ENCODE assay signal across 23 cellular contexts in genomic region chr14:99670361-99671229, GRCh38. TPM values are rescaled to one million over a fixed set of nuclear protein-coding genes. Genes with fewer than 3 reads are reported as not detected.
DNase-seq lines count a peak whose midpoint lies in the region; ATAC-seq, FAIRE-seq and TF ChIP-seq lines count a peak whose summit lies in the region.
"Had no signal": no experiment of that assay in that cellular context is flagged by ENCODE, and none has a peak within 500 bp of the region (broad histone marks: within the 10 kb centered on the region; RNA-seq: fewer than 3 reads in every experiment).

No MANE protein-coding gene starts in this region.

- H3K4me3 Mint-ChIP-seq in HFFc6 = peak overlapping the region; percentile 38; the same call in 1 of the 2 replicates
- no peak overlapping the region for H3K4me3 Mint-ChIP-seq in chondrocyte (ENCODE audit: unreplicated experiment)
- H3K4me3 Mint-ChIP-seq in T-helper 2 cell treated with Interferon-gamma antibody and Interleukin-4, amounts not matched to agents 5 μg/mL and 100 μg/mL, for 36 hours = no peak overlapping the region
- H3K4me3 Mint-ChIP-seq: activated CD4-positive, alpha-beta memory T cell treated with anti-CD3 and anti-CD28 coated beads for 36 hours; activated naive CD4-positive, alpha-beta T cell treated with anti-CD3 and anti-CD28 coated beads for 36 hours; activated T-cell treated with anti-CD3 and anti-CD28 coated beads, Interleukin-2, amount 50 U/mL, for 24 hours; CD4-positive, CD25-positive, alpha-beta regulatory T cell had no signal

- H3K4me1 Mint-ChIP-seq in HFFc6 (ENCODE audit: low read depth) (peaks cover 28% of the 10 kb centered on the region), chondrocyte (ENCODE audit: low read depth) (peaks cover 7% of the 10 kb centered on the region)
- H3K4me1 Mint-ChIP-seq in T-helper 2 cell treated with Interferon-gamma antibody and Interleukin-4, amounts not matched to agents 5 μg/mL and 100 μg/mL, for 36 hours (ENCODE audit: low read depth) = peaks cover 3% of the 10 kb centered on the region

- WGBS in A549 (ENCODE audit: missing lambda C conversion rate) = 87% methylated on average over 14 of the region's 14 CpGs

- H3K9me3 ChIP-seq in A549 (no peaks in the 10 kb centered on the region), kidney (ENCODE audit: control insufficient read depth in 1 of 2, low read length in 2 of 2) (no peaks in the 10 kb centered on the region)
- H3K9me3 ChIP-seq: gastrocnemius medialis, mucosa of descending colon, right atrium auricular region had no signal

- H3K27ac Mint-ChIP-seq in HFFc6 = peak overlapping the region; percentile 84
- no peak overlapping the region for H3K27ac Mint-ChIP-seq in chondrocyte (ENCODE audit: unreplicated experiment)
- H3K27ac Mint-ChIP-seq in T-helper 2 cell treated with Interferon-gamma antibody and Interleukin-4, amounts not matched to agents 5 μg/mL and 100 μg/mL, for 36 hours = no peak overlapping the region
- H3K27ac Mint-ChIP-seq: activated CD4-positive, alpha-beta memory T cell treated with anti-CD3 and anti-CD28 coated beads for 36 hours; activated naive CD4-positive, alpha-beta T cell treated with anti-CD3 and anti-CD28 coated beads for 36 hours; activated T-cell treated with anti-CD3 and anti-CD28 coated beads, Interleukin-2, amount 50 U/mL, for 24 hours; CD4-positive, CD25-positive, alpha-beta regulatory T cell had no signal

- no peak overlapping the region for H3K4me3 ChIP-seq in A549
- no peak overlapping the region for H3K4me3 ChIP-seq in kidney (ENCODE audit: low read length in 2 of 2)
- H3K4me3 ChIP-seq: gastrocnemius medialis, mucosa of descending colon, right atrium auricular region had no signal

- TF ChIP-seq EP300 in A549 (IDR thresholded peaks at IDR 0.05) = no peak

- no peak for FAIRE-seq in A549 (lab: Jason Lieb, UNC)
- no peak for FAIRE-seq in kidney (lab: Jason Lieb, UNC)
- no peak for FAIRE-seq in frontal cortex (lab: Jason Lieb, UNC)
- FAIRE-seq: endometrium had no signal

- H3K27ac ChIP-seq in A549 = peak overlapping the region; percentile 41 to 73; a peak in 5 of 6 replicates
- no peak overlapping the region for H3K27ac ChIP-seq in kidney (ENCODE audit: low read depth in 2 of 2, low read length in 2 of 2)
- H3K27ac ChIP-seq: gastrocnemius medialis, right atrium auricular region, WERI-Rb-1 had no signal

- TF ChIP-seq CTCF in A549 (IDR thresholded peaks at IDR 0.05) (no peak), HFFc6 (IDR thresholded peaks at IDR 0.05) (no peak), chondrocyte (IDR thresholded peaks at IDR 0.05) (no peak), kidney (IDR thresholded peaks at IDR 0.05; ENCODE audit: borderline replicate concordance, extremely low read depth, insufficient read depth) (no peak)

- no peak for TF ChIP-seq RAD21 in A549 (conservative IDR thresholded peaks at IDR 0.05 in 1 of 2, IDR thresholded peaks at IDR 0.05 in 1 of 2)

- CTCF ChIA-PET in A549 (lab: Yijun Ruan, JAX) = interaction anchor here (2.5 to 4.9 kb wide), 2 partner anchors 10 to 13 kb away, joined by 7 to 42 read pairs; partner anchors contain the start of gene CYP46A1

- H3K9me3 Mint-ChIP-seq in HFFc6 (no peaks in the 10 kb centered on the region), chondrocyte (ENCODE audit: low read depth) (no peaks in the 10 kb centered on the region)
- H3K9me3 Mint-ChIP-seq in T-helper 2 cell treated with Interferon-gamma antibody and Interleukin-4, amounts not matched to agents 5 μg/mL and 100 μg/mL, for 36 hours = no peaks in the 10 kb centered on the region
- H3K9me3 Mint-ChIP-seq: activated CD4-positive, alpha-beta memory T cell treated with anti-CD3 and anti-CD28 coated beads for 36 hours; activated naive CD4-positive, alpha-beta T cell treated with anti-CD3 and anti-CD28 coated beads for 36 hours; activated T-cell treated with anti-CD3 and anti-CD28 coated beads, Interleukin-2, amount 50 U/mL, for 24 hours; CD4-positive, CD25-positive, alpha-beta regulatory T cell had no signal

- no peak for TF ChIP-seq POLR2A in A549 (IDR thresholded peaks at IDR 0.05; ENCODE audit: low read length)

- DNase-seq in A549 (ENCODE audit: low read depth in 1 of 2, low spot score in 1 of 2) (no peak), HFFc6 (no peak), chondrocyte (ENCODE audit: low spot score) (peak; percentile 17), kidney (peak; percentile 8), left ventricle myocardium superior (no peak), frontal cortex (ENCODE audit: low spot score in 2 of 2) (no peak), HT-29 (ENCODE audit: low spot score) (no peak)
- DNase-seq in T-helper 2 cell treated with Interferon-gamma antibody and Interleukin-4, amounts not matched to agents 5 μg/mL and 100 μg/mL, for 36 hours (ENCODE audit: low spot score) = no peak
- DNase-seq: ACHN; activated CD4-positive, alpha-beta memory T cell treated with anti-CD3 and anti-CD28 coated beads for 36 hours; activated naive CD4-positive, alpha-beta T cell treated with anti-CD3 and anti-CD28 coated beads for 36 hours; activated T-cell treated with anti-CD3 and anti-CD28 coated beads, Interleukin-2, amount 50 U/mL, for 24 hours; CD4-positive, CD25-positive, alpha-beta regulatory T cell; gastrocnemius medialis; Karpas-422; mucosa of descending colon; NCI-H526 treated with DMSO at 0.1 percent for 48 hours; occipital lobe; stimulated activated CD4-positive, alpha-beta T cell treated with anti-CD3 and anti-CD28 coated beads, Interleukin-15, amount 100 ng/mL, for 24 hours; WERI-Rb-1 had no signal

- H3K4me1 ChIP-seq in A549 = peaks cover 17% of the 10 kb centered on the region; the same call in 2 of the 3 replicates
- peaks cover 4 to 8% of the 10 kb centered on the region in 2 donors for H3K4me1 ChIP-seq in kidney (ENCODE audit: control insufficient read depth in 1 of 2, insufficient read depth in 1 of 2, low read depth in 1 of 2, low read length in 2 of 2)
- H3K4me1 ChIP-seq: gastrocnemius medialis, right atrium auricular region had no signal

- no peak overlapping the region for H3K9ac ChIP-seq in kidney (ENCODE audit: low read length in 2 of 2)

- POLR2A ChIA-PET in A549 (lab: Yijun Ruan, JAX) = no interaction called here

- peaks cover 6% of the 10 kb centered on the region for H3K27me3 Mint-ChIP-seq in HFFc6 (ENCODE audit: insufficient read depth)
- H3K27me3 Mint-ChIP-seq in chondrocyte (ENCODE audit: low read depth) = no peaks in the 10 kb centered on the region
- no peaks in the 10 kb centered on the region for H3K27me3 Mint-ChIP-seq in T-helper 2 cell treated with Interferon-gamma antibody and Interleukin-4, amounts not matched to agents 5 μg/mL and 100 μg/mL, for 36 hours (ENCODE audit: low read depth)

- ATAC-seq in A549 (no peak), left ventricle myocardium superior (no peak)
- ATAC-seq: gastrocnemius medialis, mucosa of descending colon had no signal

- intact Hi-C loops in kidney (cut with DNase I) = no loop called here
- intact Hi-C loops in left ventricle myocardium superior (cut with micrococcal nuclease) = no loop called here

- H3K36me3 Mint-ChIP-seq in HFFc6 (ENCODE audit: low read depth) = no peaks in the 10 kb centered on the region
- peaks cover 4% of the 10 kb centered on the region for H3K36me3 Mint-ChIP-seq in chondrocyte (ENCODE audit: low read depth)
- no peaks in the 10 kb centered on the region for H3K36me3 Mint-ChIP-seq in T-helper 2 cell treated with Interferon-gamma antibody and Interleukin-4, amounts not matched to agents 5 μg/mL and 100 μg/mL, for 36 hours (ENCODE audit: low read depth)
- H3K36me3 Mint-ChIP-seq: activated CD4-positive, alpha-beta memory T cell treated with anti-CD3 and anti-CD28 coated beads for 36 hours; CD4-positive, CD25-positive, alpha-beta regulatory T cell had no signal

- no peak overlapping the region for H3K4me2 ChIP-seq in A549

- H3K36me3 ChIP-seq in kidney (ENCODE audit: control insufficient read depth in 1 of 2, insufficient read depth in 2 of 2, low read length in 2 of 2) = no peaks in the 10 kb centered on the region
- H3K36me3 ChIP-seq: gastrocnemius medialis, right atrium auricular region, WERI-Rb-1 had no signal

TF ChIP-seq in A549, 52 proteins besides CTCF, POLR2A, EP300 and RAD21:
- TF ChIP-seq MAFK (IDR thresholded peaks at IDR 0.05; ENCODE audit: partially characterized antibody) (peak; percentile 96), TFCP2L1 (CRISPR knock-in tag; IDR thresholded peaks at IDR 0.05) (no peak), NFE2L2 (conservative IDR thresholded peaks at IDR 0.05; ENCODE audit: low read length) (peak; percentile 90)
TF ChIP-seq in A549: peak in this region for 2.

RNA-seq across cellular contexts. Expression of gene CYP46A1, which starts 13.5 kb away (rescaled TPM):
- 0.06 and 0.09 TPM in 2 replicates for polyA plus RNA-seq in A549 (2011; rRNA removed)
- polyA plus RNA-seq in A549 (2012; cell fraction: cytosol; rRNA removed) = 0.07 and 0.08 TPM in 2 replicates
- 0.22 and 0.65 TPM in 2 replicates for polyA plus RNA-seq in A549 (2012; cell fraction: nucleus; rRNA removed)
- 0.12 to 0.13 TPM (median 0.13 TPM) in 3 replicates for polyA plus RNA-seq in A549 (2017; fragmentation: RNase III; extraction: RNeasy Plus Mini Kit Qiagen cat#74134 plus additional on column Dnase treatment)
- 0.15 and 0.41 TPM in 2 replicates for polyA minus RNA-seq in A549 (2011; rRNA and poly(A)+ RNA removed)
- total RNA-seq in HFFc6 (2021; fragmentation: NEBNext Ultra II Directional; extraction: Animal tissue kit (Norgen Biotek cat#: 25700)) = under 1 TPM; 0.28 to 0.62 (median 0.49) TPM
- 0.72 to 2.8 TPM (median 1.2 TPM) in 3 replicates for total RNA-seq in chondrocyte
- total RNA-seq in kidney = 0.82 TPM
- polyA plus RNA-seq in kidney (ENCODE audit: insufficient read depth, low read depth, low replicate concordance) = 2.5 TPM
- total RNA-seq in left ventricle myocardium superior = 3.0 TPM
- 4.5 TPM for total RNA-seq in frontal cortex
- total RNA-seq in HT-29 (2014; rRNA removed; shearing (Covaris generic)) = not detected in 2 replicates
- total RNA-seq: CD4-positive, CD25-positive, alpha-beta regulatory T cell; T-helper 1 cell treated with Interleukin-12 subunit alpha and Interleukin-12 subunit beta and Interleukin-4 antibody, amounts not matched to agents 30 ng/mL and 1 ng/mL, for 36 hours had no signal
- polyA plus RNA-seq: CD4-positive, CD25-positive, alpha-beta regulatory T cell had no signal

RNA-seq across cellular contexts. Expression of gene HHIPL1, which starts 25.7 kb away (rescaled TPM):
- polyA plus RNA-seq in A549 (2011; rRNA removed) (0.19 and 0.21 TPM in 2 replicates), A549 (2017; fragmentation: RNase III; extraction: RNeasy Plus Mini Kit Qiagen cat#74134 plus additional on column Dnase treatment) (0.20 to 0.29 TPM (median 0.23 TPM) in 3 replicates), kidney (ENCODE audit: insufficient read depth, low read depth, low replicate concordance) (0.32 TPM)
- polyA plus RNA-seq in A549 (2012; cell fraction: cytosol; rRNA removed) = 0.26 and 0.38 TPM in 2 replicates
- polyA plus RNA-seq in A549 (2012; cell fraction: nucleus; rRNA removed) = 0.52 and 0.58 TPM in 2 replicates
- polyA minus RNA-seq in A549 (2011; rRNA and poly(A)+ RNA removed) = 0.29 and 0.58 TPM in 2 replicates
- total RNA-seq in HFFc6 (2021; fragmentation: NEBNext Ultra II Directional; extraction: Animal tissue kit (Norgen Biotek cat#: 25700)) = 1 to 10 TPM in 5 of 6 experiments, under 1 TPM in 1; 0.99 to 2.8 (median 1.3) TPM
- total RNA-seq in chondrocyte (1.6 to 5.9 TPM (median 5.6 TPM) in 3 replicates), kidney (0.88 TPM), left ventricle myocardium superior (1.5 TPM), frontal cortex (5.3 TPM)
- total RNA-seq in HT-29 (2014; rRNA removed; shearing (Covaris generic)) = not detected in 2 replicates
- total RNA-seq: CD4-positive, CD25-positive, alpha-beta regulatory T cell had no signal

Comparison
In these comparisons a context has a peak if more than half of its experiments do, and no peak if none do; other contexts are left out.
1. DNase-seq: peak in chondrocyte (single experiment) and kidney (single experiment); none in A549 (0 of 2), HFFc6 (single experiment), left ventricle myocardium superior (single experiment), frontal cortex (0 of 2), T-helper 2 cell treated with Interferon-gamma antibody and Interleukin-4, amounts not matched to agents 5 μg/mL and 100 μg/mL, for 36 hours (single experiment) and HT-29 (single experiment).
2. H3K27ac ChIP-seq: peak in A549 (2 of 2); none in kidney (0 of 2).